In the genomic region with DNA sequence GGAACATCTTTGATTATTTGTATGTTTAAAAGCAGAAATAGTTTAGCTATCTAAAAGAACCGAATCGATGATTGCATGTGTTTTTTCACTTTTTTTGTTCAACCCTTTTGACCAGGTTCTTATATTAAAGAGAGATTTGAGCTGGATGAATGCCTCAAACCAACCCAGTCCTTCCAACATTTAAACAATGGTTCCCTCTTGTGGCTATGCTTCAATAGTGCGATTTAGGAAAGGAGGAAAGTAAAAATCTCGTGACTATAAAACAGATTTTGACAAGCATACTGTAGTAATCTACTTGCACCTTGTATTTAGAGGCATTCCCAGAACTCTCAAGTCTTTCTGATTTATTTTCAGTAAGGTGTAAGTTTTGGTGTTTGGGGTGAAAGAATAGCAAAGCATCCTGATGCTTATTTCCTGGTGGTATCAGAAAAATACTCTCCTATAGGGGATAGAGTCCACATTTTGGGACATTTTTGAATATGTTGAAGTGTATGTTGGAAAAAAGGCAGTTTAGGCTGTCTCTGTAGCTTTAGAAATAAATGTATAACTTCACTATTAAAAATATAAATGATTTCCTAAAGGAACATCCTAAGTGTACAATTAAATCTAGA, we compare ENCODE assay signal across 8 cellular contexts.
DNase-seq lines count a peak whose midpoint lies in the region; ATAC-seq and TF ChIP-seq lines count a peak whose summit lies in the region.

No MANE protein-coding gene starts in this region.

- H3K9me3 ChIP-seq in BE2C (no peaks in the 10 kb centered on the region), GM23248 (ENCODE audit: low read depth) (no peaks in the 10 kb centered on the region), liver (ENCODE audit: control insufficient read depth in 4 of 4, low read length in 3 of 4) (no peaks in the 10 kb centered on the region)

- H3K27me3 ChIP-seq in BE2C: no peaks in the 10 kb centered on the region; the same call in 1 of the 2 replicates
- no peaks in the 10 kb centered on the region for H3K27me3 ChIP-seq in GM23248 (replicated peaks; ENCODE audit: insufficient read depth)
- peaks cover 0 to 3% (median under 1%) of the 10 kb centered on the region in 4 donors for H3K27me3 ChIP-seq in liver (ENCODE audit: control insufficient read depth in 4 of 4, insufficient read depth in 4 of 4, low read length in 3 of 4)

- H3K4me1 ChIP-seq in BE2C: no peaks in the 10 kb centered on the region
- H3K4me1 ChIP-seq in GM23248 (ENCODE audit: insufficient read depth): no peaks in the 10 kb centered on the region
- H3K4me1 ChIP-seq in liver (ENCODE audit: control insufficient read depth in 4 of 4, insufficient read depth in 4 of 4, low read length in 3 of 4): no peaks in the 10 kb centered on the region

- no peaks in the 10 kb centered on the region for H3F3A ChIP-seq in GM23248 (ENCODE audit: insufficient read depth)

- H3K9me2 ChIP-seq in GM23248 (ENCODE audit: insufficient read depth): no peaks in the 10 kb centered on the region

- H2AFZ ChIP-seq in GM23248: no peak overlapping the region

- in situ Hi-C loops in GM23248 (cut with MboI) (no loop called here), astrocyte of the cerebellum (cut with HindIII; ENCODE audit: low sequenced_read_pairs) (no loop called here)

- H3K4me3 ChIP-seq in BE2C (ENCODE audit: low read depth, low read length): no peak overlapping the region
- no peak overlapping the region for H3K4me3 ChIP-seq in GM23248
- no peak overlapping the region for H3K4me3 ChIP-seq in astrocyte of the cerebellum (ENCODE audit: low read depth, low read length)
- H3K4me3 ChIP-seq in liver (ENCODE audit: low read depth in 1 of 3, low read length in 3 of 3): no peak overlapping the region

- TF ChIP-seq RAD21 in liver (IDR thresholded peaks at IDR 0.05): peak; percentile 59

- no peaks in the 10 kb centered on the region for H4K20me1 ChIP-seq in GM23248 (ENCODE audit: insufficient read depth)

- H3K79me2 ChIP-seq in GM23248 (ENCODE audit: insufficient read depth): no peaks in the 10 kb centered on the region

- H3K27ac ChIP-seq in GM23248: no peak overlapping the region
- H3K27ac ChIP-seq in liver (ENCODE audit: low read depth in 1 of 2, low read length in 2 of 2): no peak overlapping the region

- ATAC-seq in HG03565 (IDR thresholded peaks at IDR 0.05; ENCODE audit: unreplicated experiment): no peak
- ATAC-seq in HG03442 (IDR thresholded peaks at IDR 0.05; ENCODE audit: unreplicated experiment): no peak
- ATAC-seq in HG03139 (IDR thresholded peaks at IDR 0.05; ENCODE audit: unreplicated experiment): no peak

- H3K36me3 ChIP-seq in BE2C (no peaks in the 10 kb centered on the region), GM23248 (ENCODE audit: low read depth) (no peaks in the 10 kb centered on the region), liver (ENCODE audit: control insufficient read depth in 4 of 4, insufficient read depth in 3 of 4, low read depth in 1 of 4, low read length in 3 of 4) (no peaks in the 10 kb centered on the region)

- TF ChIP-seq CTCF in BE2C (IDR thresholded peaks at IDR 0.05; ENCODE audit: low read depth, low read length): peak; percentile 54
- TF ChIP-seq CTCF in astrocyte of the cerebellum (IDR thresholded peaks at IDR 0.05; ENCODE audit: low read depth, low read length, missing control alignments): peak; percentile 58
- peak; percentile 23 for TF ChIP-seq CTCF in liver (IDR thresholded peaks at IDR 0.05; ENCODE audit: low read depth, low read length, missing input control)

- 0 to 1% methylated on average over 4 of the region's 4 CpGs for WGBS in GM23248 (ENCODE audit: low coverage in 1 of 2, low lambda C conversion rate in 2 of 2, missing lambda C conversion rate in 2 of 2), 2 experiments
- WGBS in liver: 6% methylated on average over 4 of the region's 4 CpGs

- DNase-seq in BE2C (no peak), GM23248 (peak; percentile 26), NCI-H345 treated with DMSO at 0.1 percent for 48 hours (lab: John Stamatoyannopoulos, UW; ENCODE audit: unreplicated experiment) (peak; percentile 43), astrocyte of the cerebellum (ENCODE audit: low read depth) (peak; percentile 32)

- no peak overlapping the region for H3K9ac ChIP-seq in GM23248
- no peak overlapping the region for H3K9ac ChIP-seq in liver (ENCODE audit: low read depth in 1 of 2, low read length in 2 of 2)

- H3K4me2 ChIP-seq in GM23248 (ENCODE audit: unreplicated experiment): no peak overlapping the region

TF ChIP-seq in liver, 16 proteins besides CTCF, POLR2A, EP300 and RAD21:
- TF ChIP-seq HNF4A (conservative IDR thresholded peaks at IDR 0.05) (no peak), ZBTB33 (IDR thresholded peaks at IDR 0.05) (no peak), EGR1 (IDR thresholded peaks at IDR 0.05; ENCODE audit: low read depth in 2 of 2) (no peak)
- TF ChIP-seq, protein P1, sequence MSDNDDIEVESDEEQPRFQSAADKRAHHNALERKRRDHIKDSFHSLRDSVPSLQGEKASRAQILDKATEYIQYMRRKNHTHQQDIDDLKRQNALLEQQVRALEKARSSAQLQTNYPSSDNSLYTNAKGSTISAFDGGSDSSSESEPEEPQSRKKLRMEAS (IDR thresholded peaks at IDR 0.05): no peak
